In genomic region chr2:173075781-173076556, GRCh38 we compare ENCODE assay signal across 8 cellular contexts. TPM values are rescaled to one million over a fixed set of nuclear protein-coding genes. Genes with fewer than 3 reads are reported as not detected.
DNase-seq lines count a peak whose midpoint lies in the region; ATAC-seq and TF ChIP-seq lines count a peak whose summit lies in the region.

Gene MAP3K20 (plus strand): TSS chr2:173075846. CDS start chr2:173091032, 15,186 bp downstream.

- in situ Hi-C loops in Caki2 (cut with HindIII; ENCODE audit: low pct_unique_long_range_greater_than_20kb, low sequenced_read_pairs) = no loop called here

- peaks cover 19 to 44% (median 28%) of the 10 kb centered on the region in 5 donors for H3K27me3 Mint-ChIP-seq in naive thymus-derived CD8-positive, alpha-beta T cell

- H3K27ac ChIP-seq in temporal lobe (ENCODE audit: low read depth, low read length) = peak within 1 kb of the TSS; percentile 38

- DNase-seq in Caki2 (ENCODE audit: low read depth) = peak; percentile 74
- peak; percentile 85 for DNase-seq in OCI-M1 (lab: John Stamatoyannopoulos, UW)
- DNase-seq in activated T-cell treated with anti-CD3 and anti-CD28 coated beads, Interleukin-2, amount 50 U/mL, for 48 hours = peak; percentile 66 to 74
- peak; percentile 67 for DNase-seq in fibroblast of mammary gland (ENCODE audit: low read depth)
- peak in 6 of 10 donors; percentile 6 to 28 (median 20) for DNase-seq in naive thymus-derived CD8-positive, alpha-beta T cell

- peak within 1 kb of the TSS; percentile 64 to 87 (median 79) for H3K4me3 Mint-ChIP-seq in naive thymus-derived CD8-positive, alpha-beta T cell

- peaks cover 0 to 2% (median 0%) of the 10 kb centered on the region in 3 donors for H3K36me3 Mint-ChIP-seq in naive thymus-derived CD8-positive, alpha-beta T cell

- peak within 1 kb of the TSS in 1 of 10 donors; percentile 65 for H3K27ac Mint-ChIP-seq in naive thymus-derived CD8-positive, alpha-beta T cell

- ATAC-seq in GM19452 (IDR thresholded peaks at IDR 0.05; ENCODE audit: unreplicated experiment) (peak; percentile 63), HG03558 (IDR thresholded peaks at IDR 0.05; ENCODE audit: extremely low read depth, unreplicated experiment) (peak; percentile 37)
- ATAC-seq in naive thymus-derived CD8-positive, alpha-beta T cell = peak; percentile 66 to 77

- peak within 1 kb of the TSS; percentile 81 for H3K4me3 ChIP-seq in fibroblast of mammary gland (ENCODE audit: control insufficient read depth, low read depth, low read length)

- peaks cover 0 to 2% (median 0%) of the 10 kb centered on the region in 9 donors for H3K9me3 Mint-ChIP-seq in naive thymus-derived CD8-positive, alpha-beta T cell

- peaks cover 0 to 9% (median 4%) of the 10 kb centered on the region in 4 donors for H3K4me1 Mint-ChIP-seq in naive thymus-derived CD8-positive, alpha-beta T cell

- POLR2A ChIA-PET in naive thymus-derived CD8-positive, alpha-beta T cell (lab: Charles Lee) = no interaction called here

- peak; percentile 22 for TF ChIP-seq CTCF in fibroblast of mammary gland (conservative IDR thresholded peaks at IDR 0.05; ENCODE audit: control insufficient read depth, insufficient read depth, low read depth, low read length)

RNA-seq across cellular contexts. Expression of gene MAP3K20, which starts in this region (rescaled TPM):
- total RNA-seq in Caki2 (2014; rRNA removed; shearing (Covaris generic); ENCODE audit: low replicate concordance) = 22.2 and 25.0 TPM in 2 replicates
- total RNA-seq in naive thymus-derived CD8-positive, alpha-beta T cell = under 1 TPM; 0.74 to 0.78 TPM
- polyA plus RNA-seq in naive thymus-derived CD8-positive, alpha-beta T cell = 1 to 10 TPM in 1 of 3 donors, under 1 TPM in 1, not detected in 1; 0.42 to 2.6 TPM
- 9.1 TPM for total RNA-seq in temporal lobe

Comparison
In these comparisons a context has a peak if more than half of its experiments do, and no peak if none do; other contexts are left out.
1. Peak in every context shown above with its lines: DNase-seq, ATAC-seq, H3K4me3 ChIP-seq and H3K27ac ChIP-seq.
2. DNase-seq: peak in every context shown above with its lines; median percentile 85 in OCI-M1; 74 in Caki2; 70 in activated T-cell treated with anti-CD3 and anti-CD28 coated beads, Interleukin-2, amount 50 U/mL, for 48 hours; 67 in fibroblast of mammary gland; 20 in naive thymus-derived CD8-positive, alpha-beta T cell.